ENCODE assay signal across 9 cellular contexts in genomic region chr6:6545616-6546317, GRCh38. TPM values are rescaled to one million over a fixed set of nuclear protein-coding genes. Genes with fewer than 3 reads are reported as not detected.
DNase-seq lines count a peak whose midpoint lies in the region; ATAC-seq and TF ChIP-seq lines count a peak whose summit lies in the region.
"Had no signal": no experiment of that assay in that cellular context is flagged by ENCODE, and none has a peak within 500 bp of the region (broad histone marks: within the 10 kb centered on the region; RNA-seq: fewer than 3 reads in every experiment).

No MANE protein-coding gene starts in this region.

- H3K27me3 ChIP-seq in right lobe of liver (peaks cover 0 to 25% of the 10 kb centered on the region in 2 donors), tibial nerve (no peaks in the 10 kb centered on the region)

- TF ChIP-seq POLR2A in right lobe of liver (IDR thresholded peaks at IDR 0.05) (no peak), tibial nerve (IDR thresholded peaks at IDR 0.05) (no peak)

- H3K9me3 ChIP-seq in right lobe of liver (no peaks in the 10 kb centered on the region), tibial nerve (no peaks in the 10 kb centered on the region)

- peaks cover 0 to 11% (median 0%) of the 10 kb centered on the region in 4 donors for H3K4me1 ChIP-seq in right lobe of liver
- peaks cover 0 to 14% (median 10%) of the 10 kb centered on the region in 4 donors for H3K4me1 ChIP-seq in tibial nerve

- no peak for DNase-seq in activated naive CD8-positive, alpha-beta T cell treated with anti-CD3 and anti-CD28 coated beads for 36 hours
- DNase-seq in SK-N-DZ (ENCODE audit: low spot score) (peak; percentile 5), right lobe of liver (no peak), tibial nerve (ENCODE audit: low spot score in 2 of 2) (no peak), OCI-M1 (lab: John Stamatoyannopoulos, UW) (no peak), left lobe of liver (ENCODE audit: low spot score) (no peak)

- H3K36me3 ChIP-seq in right lobe of liver (no peaks in the 10 kb centered on the region), tibial nerve (no peaks in the 10 kb centered on the region)

- H3K9me3 Mint-ChIP-seq in activated naive CD8-positive, alpha-beta T cell (ENCODE audit: low read depth): no peaks in the 10 kb centered on the region
- H3K9me3 Mint-ChIP-seq in activated naive CD8-positive, alpha-beta T cell treated with anti-CD3 and anti-CD28 coated beads for 36 hours: no peaks in the 10 kb centered on the region

- TF ChIP-seq EP300 in tibial nerve (IDR thresholded peaks at IDR 0.05): no peak

- peaks cover 5% of the 10 kb centered on the region for H3K27me3 Mint-ChIP-seq in activated naive CD8-positive, alpha-beta T cell
- H3K27me3 Mint-ChIP-seq in activated naive CD8-positive, alpha-beta T cell treated with anti-CD3 and anti-CD28 coated beads for 36 hours: peaks cover 46% of the 10 kb centered on the region

- 16% methylated on average over 9 of the region's 27 CpGs for WGBS in right lobe of liver (ENCODE audit: insufficient coverage, low coverage, low lambda C conversion rate, missing lambda C conversion rate)
- WGBS in tibial nerve, 2 donors: 45 to 52% methylated on average over 24 to 27 of the region's 27 CpGs

- no peak overlapping the region for H3K27ac ChIP-seq in right lobe of liver
- H3K27ac ChIP-seq in tibial nerve: peak overlapping the region in 2 of 4 donors; percentile 4 to 47
- H3K27ac ChIP-seq: RWPE1 had no signal

- no peak overlapping the region for H3K27ac Mint-ChIP-seq in activated naive CD8-positive, alpha-beta T cell
- no peak overlapping the region for H3K27ac Mint-ChIP-seq in activated naive CD8-positive, alpha-beta T cell treated with anti-CD3 and anti-CD28 coated beads for 36 hours

- TF ChIP-seq CTCF in right lobe of liver (IDR thresholded peaks at IDR 0.05): no peak
- TF ChIP-seq CTCF in tibial nerve (IDR thresholded peaks at IDR 0.05): no peak

- ATAC-seq in right lobe of liver (no peak), HG03469 (IDR thresholded peaks at IDR 0.05; ENCODE audit: unreplicated experiment) (no peak), left lobe of liver (no peak)

- no peaks in the 10 kb centered on the region for H3K36me3 Mint-ChIP-seq in activated naive CD8-positive, alpha-beta T cell
- peaks cover 2% of the 10 kb centered on the region for H3K36me3 Mint-ChIP-seq in activated naive CD8-positive, alpha-beta T cell treated with anti-CD3 and anti-CD28 coated beads for 36 hours

- peak overlapping the region; percentile 44 for H3K4me3 Mint-ChIP-seq in activated naive CD8-positive, alpha-beta T cell
- no peak overlapping the region for H3K4me3 Mint-ChIP-seq in activated naive CD8-positive, alpha-beta T cell treated with anti-CD3 and anti-CD28 coated beads for 36 hours

- H3K4me1 Mint-ChIP-seq in activated naive CD8-positive, alpha-beta T cell (ENCODE audit: low read depth): peaks cover 4% of the 10 kb centered on the region
- peaks cover 2% of the 10 kb centered on the region for H3K4me1 Mint-ChIP-seq in activated naive CD8-positive, alpha-beta T cell treated with anti-CD3 and anti-CD28 coated beads for 36 hours

- H3K4me3 ChIP-seq in right lobe of liver: peak overlapping the region in 2 of 3 donors; percentile 30 to 47
- H3K4me3 ChIP-seq in tibial nerve: peak overlapping the region; percentile 24 to 54 (median 44)

- intact Hi-C loops in right lobe of liver (cut with DNase I): loop anchor here in 1 of 2 donors (10.0 kb wide), 1 partner anchor 491 kb away; no protein-coding TSS in a partner anchor

RNA-seq across cellular contexts. Expression of gene LY86, which starts 42.8 kb away (rescaled TPM):
- total RNA-seq in activated naive CD8-positive, alpha-beta T cell treated with anti-CD3 and anti-CD28 coated beads for 36 hours: 1 to 10 TPM; 1.2 to 1.3 TPM
- not detected in 2 replicates for polyA plus RNA-seq in SK-N-DZ (2014; cell fraction: cytosol; rRNA removed)
- polyA plus RNA-seq in SK-N-DZ (2014; cell fraction: nucleus; rRNA removed): not detected in 2 replicates
- total RNA-seq in right lobe of liver (1 to 10 TPM; 1.2 to 4.3 (median 2.4) TPM), tibial nerve (1 to 10 TPM in 3 of 4 donors, under 1 TPM in 1; 0.60 to 8.3 (median 4.5) TPM), left lobe of liver (0.63 TPM)
